Comparison of ENCODE assay signal across 15 cellular contexts in genomic region chr2:449246-450067, GRCh38.
DNase-seq lines count a peak whose midpoint lies in the region; TF ChIP-seq lines count a peak whose summit lies in the region.
"Had no signal": no experiment of that assay in that cellular context is flagged by ENCODE, and none has a peak within 500 bp of the region (broad histone marks: within the 10 kb centered on the region; RNA-seq: fewer than 3 reads in every experiment).

No MANE protein-coding gene starts in this region.

- H3K18ac ChIP-seq in H9 (ENCODE audit: insufficient read length, low read depth, low read length) (no peak overlapping the region), mesendoderm (ENCODE audit: low read length) (no peak overlapping the region)

- H3K79me1 ChIP-seq in H9 (ENCODE audit: insufficient read depth, low read depth, low read length, poor library complexity, severe bottlenecking) (no peaks in the 10 kb centered on the region), mesendoderm (ENCODE audit: low read length) (no peaks in the 10 kb centered on the region)

- peaks cover 0 to 4% of the 10 kb centered on the region in 2 experiments; a peak in 1 of 5 replicates for H3K9me3 Mint-ChIP-seq in H9
- H3K9me3 Mint-ChIP-seq: CD8-positive, alpha-beta memory T cell had no signal

- no peak overlapping the region for H2AFZ ChIP-seq in H9 (ENCODE audit: low read length)

- no peak overlapping the region for H3K4me3 Mint-ChIP-seq in H9
- H3K4me3 Mint-ChIP-seq: CD8-positive, alpha-beta memory T cell had no signal

- no CpG with 5 or more reads among the region's 6 CpGs for WGBS in H9 (ENCODE audit: extremely low coverage, insufficient read length, low lambda C conversion rate)
- WGBS in mesendoderm (ENCODE audit: extremely low coverage, insufficient coverage, low lambda C conversion rate): no CpG with 5 or more reads among the region's 6 CpGs

- no peak overlapping the region for H4K91ac ChIP-seq in H9 (ENCODE audit: insufficient read length, low read depth, low read length)

- H3K27me3 ChIP-seq in H9 (ENCODE audit: insufficient read depth, low read length) (no peaks in the 10 kb centered on the region), mesendoderm (ENCODE audit: insufficient read depth, low read length, poor library complexity) (no peaks in the 10 kb centered on the region)

- TF ChIP-seq CTCF in H9 (conservative IDR thresholded peaks at IDR 0.05): no peak

- H3K9ac ChIP-seq in H9 (ENCODE audit: extremely low read depth, insufficient read length, low read length) (no peak overlapping the region), mesendoderm (ENCODE audit: low read length) (no peak overlapping the region)

- no peak overlapping the region for H2BK20ac ChIP-seq in H9 (ENCODE audit: low read depth, low read length, poor library complexity, severe bottlenecking)

- no peak overlapping the region for H2BK15ac ChIP-seq in H9 (ENCODE audit: low read depth, low read length)
- H2BK15ac ChIP-seq in mesendoderm (replicated peaks; ENCODE audit: low read depth): no peak overlapping the region

- H3K36me3 ChIP-seq in mesendoderm (ENCODE audit: control insufficient read depth, insufficient read depth, low read length): no peaks in the 10 kb centered on the region

- no peaks in the 10 kb centered on the region for H4K20me1 ChIP-seq in H9 (ENCODE audit: control insufficient read depth, insufficient read depth, insufficient read length)

- H3K4me2 ChIP-seq in H9 (ENCODE audit: insufficient read depth, insufficient read length, low read length): no peak overlapping the region
- no peak overlapping the region for H3K4me2 ChIP-seq in mesendoderm (ENCODE audit: low read length)

- H3K27me3 Mint-ChIP-seq in H9 (ENCODE audit: low read depth): no peaks in the 10 kb centered on the region

- H2BK5ac ChIP-seq in H9 (ENCODE audit: insufficient read length, low read length): no peak overlapping the region
- H2BK5ac ChIP-seq in mesendoderm (ENCODE audit: low read length): no peak overlapping the region

- no peak overlapping the region for H3T11ph ChIP-seq in H9 (ENCODE audit: low read length)

- H2BK12ac ChIP-seq in H9 (ENCODE audit: insufficient read length, low read depth, low read length): no peak overlapping the region

- no peaks in the 10 kb centered on the region for H3K36me3 Mint-ChIP-seq in H9 (ENCODE audit: insufficient read depth in 1 of 3, low read depth in 3 of 3)
- H3K36me3 Mint-ChIP-seq: CD8-positive, alpha-beta memory T cell had no signal

- H3K27ac ChIP-seq in H9 (ENCODE audit: insufficient read length, low read depth, low read length): no peak overlapping the region
- H3K27ac ChIP-seq in mesendoderm (ENCODE audit: low read depth, low read length): no peak overlapping the region
- H3K27ac ChIP-seq: HL-60 had no signal

- H4K8ac ChIP-seq in H9 (replicated peaks; ENCODE audit: insufficient read length, low read depth, low read length) (no peak overlapping the region), mesendoderm (ENCODE audit: low read depth, low read length) (no peak overlapping the region)

- H4K5ac ChIP-seq in H9 (ENCODE audit: insufficient read length, low read depth, low read length): no peak overlapping the region
- H4K5ac ChIP-seq in mesendoderm (ENCODE audit: low read length): no peak overlapping the region

- DNase-seq in ELF-1 (ENCODE audit: low read depth, low spot score) (peak; percentile 49), H9 (peak; percentile 38), NCI-H2171 treated with DMSO at 0.1 percent for 48 hours (lab: John Stamatoyannopoulos, UW) (peak; percentile 71), mesendoderm (peak; percentile 22), NCI-H1436 (lab: John Stamatoyannopoulos, UW) (no peak), 8988T (no peak)
- no peak for DNase-seq in activated effector memory CD4-positive, alpha-beta T cell treated with anti-CD3 and anti-CD28 coated beads, Interleukin-2, amount 50 U/mL, for 16 hours
- DNase-seq: CD8-positive, alpha-beta memory T cell; EL; NCI-H1048; NCI-H1694 treated with DMSO at 0.1 percent for 48 hours; SIG-M5; T-helper 2 cell had no signal

- H3K79me2 ChIP-seq in H9 (ENCODE audit: insufficient read depth, low read length): no peaks in the 10 kb centered on the region
- H3K79me2 ChIP-seq in mesendoderm (ENCODE audit: control insufficient read depth, insufficient read depth, low read length): no peaks in the 10 kb centered on the region

- H2BK120ac ChIP-seq in H9 (ENCODE audit: low read depth, low read length, poor library complexity, severe bottlenecking) (no peak overlapping the region), mesendoderm (ENCODE audit: low read depth, low read length) (no peak overlapping the region)

- H2AK5ac ChIP-seq in H9 (ENCODE audit: insufficient read length, low read length) (no peak overlapping the region), mesendoderm (ENCODE audit: low read length) (no peak overlapping the region)

- H3K56ac ChIP-seq in H9 (ENCODE audit: insufficient read length, low read depth, low read length) (no peak overlapping the region), mesendoderm (ENCODE audit: low read length) (no peak overlapping the region)

- H3K23ac ChIP-seq in H9 (ENCODE audit: insufficient read length, low read depth, low read length) (no peak overlapping the region), mesendoderm (ENCODE audit: low read length) (no peak overlapping the region)

- no peak overlapping the region for H3K4me3 ChIP-seq in mesendoderm (ENCODE audit: low read length)
- H3K4me3 ChIP-seq: K562 had no signal

- H3K4me1 ChIP-seq in H9 (ENCODE audit: insufficient read depth, low read length) (peaks cover 3% of the 10 kb centered on the region; the same call in 1 of the 2 replicates), mesendoderm (ENCODE audit: control insufficient read depth, low read depth, low read length) (no peaks in the 10 kb centered on the region)

- no peak overlapping the region for H3K14ac ChIP-seq in H9 (ENCODE audit: insufficient read depth, low read length)

- H3K4me1 Mint-ChIP-seq in H9: peaks cover 8 to 13% of the 10 kb centered on the region in 2 experiments

- no peaks in the 10 kb centered on the region for H3K23me2 ChIP-seq in H9 (ENCODE audit: insufficient read length, low read depth, low read length, poor library complexity, severe bottlenecking)

- H3K27ac Mint-ChIP-seq in H9: no peak overlapping the region
- H3K27ac Mint-ChIP-seq: CD8-positive, alpha-beta memory T cell had no signal

- no peak overlapping the region for H3K4ac ChIP-seq in H9 (ENCODE audit: low read depth, low read length)
- no peak overlapping the region for H3K4ac ChIP-seq in mesendoderm (ENCODE audit: low read depth, low read length)

- H3K9me3 ChIP-seq in H9 (ENCODE audit: control insufficient read depth, low read depth, low read length): no peaks in the 10 kb centered on the region

Comparison
In these comparisons a context has a peak if more than half of its experiments do, and no peak if none do; other contexts are left out.
1. DNase-seq: peak in ELF-1 (single experiment), H9 (single experiment), NCI-H2171 treated with DMSO at 0.1 percent for 48 hours (single experiment) and mesendoderm (single experiment); none in NCI-H1436 (single experiment), activated effector memory CD4-positive, alpha-beta T cell treated with anti-CD3 and anti-CD28 coated beads, Interleukin-2, amount 50 U/mL, for 16 hours (single experiment) and 8988T (single experiment).